In genomic region chr5:107571621-107572489, GRCh38 we compare ENCODE assay signal across 8 cellular contexts.
DNase-seq lines count a peak whose midpoint lies in the region; ATAC-seq, FAIRE-seq and TF ChIP-seq lines count a peak whose summit lies in the region.

No MANE protein-coding gene starts in this region.

- no peak overlapping the region for H3K27ac Mint-ChIP-seq in activated B cell treated with CpG ODN at 0.5 μM for 24 hours

- ATAC-seq in GM18870 (IDR thresholded peaks at IDR 0.05; ENCODE audit: unreplicated experiment) (peak; percentile 53), HG03139 (IDR thresholded peaks at IDR 0.05; ENCODE audit: unreplicated experiment) (peak; percentile 57), activated B cell treated with CpG ODN at 0.5 μM for 24 hours (ENCODE audit: low read depth) (peak; percentile 91)

- peaks cover 44% of the 10 kb centered on the region for H3K4me1 ChIP-seq in keratinocyte (ENCODE audit: control insufficient read depth, extremely low read depth, insufficient read depth, low read length)

- FAIRE-seq in keratinocyte (lab: Jason Lieb, UNC) = peak; percentile 94

- no peaks in the 10 kb centered on the region for H4K20me1 ChIP-seq in keratinocyte (ENCODE audit: control insufficient read depth, extremely low read depth, insufficient read depth, low read length)

- H3K9me3 Mint-ChIP-seq in activated B cell treated with CpG ODN at 0.5 μM for 24 hours = no peaks in the 10 kb centered on the region

- H2AFZ ChIP-seq in keratinocyte (ENCODE audit: control insufficient read depth, low read length) = peak overlapping the region; percentile 68

- H3K27me3 ChIP-seq in keratinocyte (ENCODE audit: control insufficient read depth, extremely low read depth, insufficient read depth, low read length) = no peaks in the 10 kb centered on the region

- peak overlapping the region; percentile 6 to 67 (median 61) for H3K4me3 ChIP-seq in keratinocyte (ENCODE audit: control insufficient read depth in 2 of 3, extremely low read depth in 1 of 3, insufficient read depth in 2 of 3, low read depth in 1 of 3, low read length in 3 of 3)

- peak overlapping the region; percentile 77 for H3K4me3 Mint-ChIP-seq in activated B cell treated with CpG ODN at 0.5 μM for 24 hours

- peaks cover 30% of the 10 kb centered on the region for H3K79me2 ChIP-seq in keratinocyte (ENCODE audit: control insufficient read depth, insufficient read depth, low read length)

- H3K36me3 Mint-ChIP-seq in activated B cell treated with CpG ODN at 0.5 μM for 24 hours (ENCODE audit: low read depth) = no peaks in the 10 kb centered on the region

- POLR2A ChIA-PET in activated B cell treated with CpG ODN at 0.5 μM for 24 hours (lab: Charles Lee) = no interaction called here

- TF ChIP-seq CTCF in activated B cell treated with CpG ODN at 0.5 μM for 24 hours (IDR thresholded peaks at IDR 0.05) (peak; percentile 94), keratinocyte (optimal IDR thresholded peaks at IDR 0.05 in 1 of 3, IDR thresholded peaks at IDR 0.05 in 1 of 3, conservative IDR thresholded peaks at IDR 0.05 in 1 of 3; ENCODE audit: extremely low read depth in 1 of 3, insufficient read depth in 2 of 3, low read length in 3 of 3) (peak; percentile 85 to 95 (median 92))

- H3K27ac ChIP-seq in keratinocyte (ENCODE audit: control insufficient read depth, insufficient read depth, low read length) = peak overlapping the region; percentile 65

- CTCF ChIA-PET in activated B cell treated with CpG ODN at 0.5 μM for 24 hours (lab: Charles Lee) = interaction anchor here (0.7 to 2.9 kb wide), 9 partner anchors 9 to 265 kb away, joined by 3 to 23 read pairs (median 3); no protein-coding TSS in a partner anchor

- dilution Hi-C loops in keratinocyte (cut with MboI; ENCODE audit: extremely low pct_ligation_motif_present, low sequenced_read_pairs) = no loop called here

- no peaks in the 10 kb centered on the region for H3K9me1 ChIP-seq in keratinocyte (ENCODE audit: control insufficient read depth, extremely low read depth, insufficient read depth, low read length)

- peaks cover 19% of the 10 kb centered on the region for H3K4me1 Mint-ChIP-seq in activated B cell treated with CpG ODN at 0.5 μM for 24 hours

- H3K9me3 ChIP-seq in keratinocyte (ENCODE audit: control insufficient read depth, low read depth, low read length) = no peaks in the 10 kb centered on the region

- peak overlapping the region; percentile 81 for H3K4me2 ChIP-seq in keratinocyte (ENCODE audit: control insufficient read depth, extremely low read depth, insufficient read depth, low read depth, low read length)

- peaks cover 5% of the 10 kb centered on the region for H3K27me3 Mint-ChIP-seq in activated B cell treated with CpG ODN at 0.5 μM for 24 hours

- DNase-seq in AG08395 (ENCODE audit: low spot score) (peak; percentile 89), NCI-H2196 treated with DMSO at 0.1 percent for 48 hours (lab: John Stamatoyannopoulos, UW; ENCODE audit: unreplicated experiment) (peak; percentile 89), activated B cell treated with CpG ODN at 0.5 μM for 24 hours (peak; percentile 70), keratinocyte (ENCODE audit: low read depth, low spot score) (peak; percentile 85)
- DNase-seq in central memory CD4-positive, alpha-beta T cell = peak; percentile 65
- DNase-seq in stimulated activated CD4-positive, alpha-beta T cell treated with anti-CD3 and anti-CD28 coated beads, Interleukin-12 subunit alpha, Interleukin-12 subunit beta, amount 100 ng/mL, for 48 hours (ENCODE audit: low read depth in 2 of 3, low spot score in 1 of 3) = peak; percentile 80 to 91 (median 85)

- H3K9ac ChIP-seq in keratinocyte (ENCODE audit: control insufficient read depth, extremely low read depth, insufficient read depth, low read length) = peak overlapping the region; percentile 73

- H3K36me3 ChIP-seq in keratinocyte (ENCODE audit: control insufficient read depth in 2 of 2, extremely low read depth in 1 of 2, insufficient read depth in 2 of 2, low read length in 2 of 2) = no peaks in the 10 kb centered on the region

- intact Hi-C loops in activated B cell treated with CpG ODN at 0.5 μM for 24 hours (cut with micrococcal nuclease) = loop anchor here (10.0 kb wide), 1 partner anchor 773 kb away; no protein-coding TSS in a partner anchor

Comparison
In these comparisons a context has a peak if more than half of its experiments do, and no peak if none do; other contexts are left out.
1. Peak in every context shown above with its lines: DNase-seq, ATAC-seq, H3K4me3 ChIP-seq and H3K27ac ChIP-seq.